ENCODE assay signal across 20 cellular contexts in genomic region chr6:104017410-104018381, GRCh38.
"Had no signal": no experiment of that assay in that cellular context is flagged by ENCODE, and none has a peak within 500 bp of the region (broad histone marks: within the 10 kb centered on the region; RNA-seq: fewer than 3 reads in every experiment).

No MANE protein-coding gene starts in this region.

- H3K4me1 ChIP-seq: gastrocnemius medialis, left lung, lower lobe of right lung, parathyroid adenoma, suprapubic skin, thyroid gland, vagina had no signal

- H3K4me1 Mint-ChIP-seq: memory B cell, nephron had no signal

- H3K27me3 ChIP-seq: gastrocnemius medialis, left lung, suprapubic skin, thyroid gland, vagina had no signal

- DNase-seq: central memory CD4-positive, alpha-beta T cell; effector memory CD4-positive, alpha-beta T cell; gastrocnemius medialis; glutamatergic neuron; islet precursor cell; lower lobe of right lung; midbrain; stimulated activated CD4-positive, alpha-beta T cell treated with anti-CD3 and anti-CD28 coated beads, Interleukin-4, amount 100 ng/mL, for 1 hour; stimulated activated CD8-positive, alpha-beta memory T cell treated with anti-CD3 and anti-CD28 coated beads, Interleukin-4, amount 100 ng/mL, for 48 hours; stimulated activated naive CD4-positive, alpha-beta T cell; thyroid gland had no signal

- H3K27me3 Mint-ChIP-seq: memory B cell had no signal

- H3K9me3 Mint-ChIP-seq: nephron, type B pancreatic cell had no signal

- H3K4me3 ChIP-seq: gastrocnemius medialis, left lung, lower lobe of right lung, smooth muscle cell, suprapubic skin, thyroid gland, vagina had no signal

- H3K27ac ChIP-seq: gastrocnemius medialis, left lung, lower lobe of right lung, parathyroid adenoma, suprapubic skin, thyroid gland, vagina had no signal

- H3K36me3 Mint-ChIP-seq: memory B cell, type B pancreatic cell had no signal

- H3K36me3 ChIP-seq: gastrocnemius medialis, left lung, lower lobe of right lung, suprapubic skin, thyroid gland, vagina had no signal

- ATAC-seq: esophagus mucosa, gastrocnemius medialis, left lung had no signal

- H3K4me3 Mint-ChIP-seq: memory B cell, nephron, type B pancreatic cell had no signal

- H3K27ac Mint-ChIP-seq: memory B cell, nephron, type B pancreatic cell had no signal

- H3K9me3 ChIP-seq: gastrocnemius medialis, left lung, lower lobe of right lung, suprapubic skin, thyroid gland, vagina had no signal
